ENCODE assay signal across 14 cellular contexts in the genomic region with DNA sequence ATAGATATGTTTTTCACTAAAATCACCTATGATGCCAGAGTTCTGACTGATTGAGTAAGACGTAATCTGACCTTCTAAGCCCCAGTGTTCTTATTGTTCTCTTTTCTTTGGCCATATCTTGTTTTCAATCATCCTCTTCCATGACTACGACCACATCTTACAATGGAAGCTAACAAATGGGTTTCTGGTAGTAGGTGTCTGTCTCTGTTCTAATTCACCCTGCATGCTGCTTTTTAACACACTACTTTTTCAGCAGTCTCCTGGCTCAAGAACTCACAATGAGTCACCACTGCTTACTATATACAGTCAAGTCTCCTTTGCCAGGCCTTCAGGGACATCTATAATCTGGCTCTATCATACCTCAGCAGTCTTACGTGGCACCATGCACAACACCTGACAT.
"Had no signal": no experiment of that assay in that cellular context is flagged by ENCODE, and none has a peak within 500 bp of the region (broad histone marks: within the 10 kb centered on the region; RNA-seq: fewer than 3 reads in every experiment).

No MANE protein-coding gene starts in this region.

- H3K4me3 Mint-ChIP-seq: activated B cell treated with CpG ODN at 0.5 μM for 24 hours; activated CD4-positive, alpha-beta T cell treated with anti-CD3 and anti-CD28 coated beads, Interleukin-2, amount 10 ng/mL, durations not matched to agents 24 days and 14 days; activated naive CD8-positive, alpha-beta T cell treated with anti-CD3 and anti-CD28 coated beads, Interleukin-2, amount 50 U/mL, for 24 hours; naive thymus-derived CD4-positive, alpha-beta T cell had no signal

- H3K27ac Mint-ChIP-seq: activated B cell treated with CpG ODN at 0.5 μM for 24 hours; activated CD4-positive, alpha-beta T cell treated with anti-CD3 and anti-CD28 coated beads, Interleukin-2, amount 10 ng/mL, durations not matched to agents 24 days and 14 days; activated naive CD8-positive, alpha-beta T cell treated with anti-CD3 and anti-CD28 coated beads, Interleukin-2, amount 50 U/mL, for 24 hours; naive thymus-derived CD4-positive, alpha-beta T cell had no signal

- H3K27me3 Mint-ChIP-seq: activated B cell treated with CpG ODN at 0.5 μM for 24 hours; activated CD4-positive, alpha-beta T cell treated with anti-CD3 and anti-CD28 coated beads, Interleukin-2, amount 10 ng/mL, durations not matched to agents 24 days and 14 days; activated naive CD8-positive, alpha-beta T cell treated with anti-CD3 and anti-CD28 coated beads, Interleukin-2, amount 50 U/mL, for 24 hours; naive thymus-derived CD4-positive, alpha-beta T cell had no signal

- ATAC-seq: activated naive CD8-positive, alpha-beta T cell treated with anti-CD3 and anti-CD28 coated beads, Interleukin-2, amount 50 U/mL, for 24 hours; heart left ventricle; left colon; naive thymus-derived CD4-positive, alpha-beta T cell had no signal

- H3K4me1 Mint-ChIP-seq: activated B cell treated with CpG ODN at 0.5 μM for 24 hours; activated CD4-positive, alpha-beta T cell treated with anti-CD3 and anti-CD28 coated beads, Interleukin-2, amount 10 ng/mL, durations not matched to agents 24 days and 14 days had no signal

- H3K27me3 ChIP-seq: ascending aorta, colonic mucosa, stomach had no signal

- H3K36me3 Mint-ChIP-seq: naive thymus-derived CD4-positive, alpha-beta T cell had no signal

- H3K9me3 ChIP-seq: ascending aorta, colonic mucosa, heart left ventricle, stomach had no signal

- H3K4me1 ChIP-seq: ascending aorta, colonic mucosa, heart left ventricle, stomach had no signal

- H3K9me3 Mint-ChIP-seq: activated B cell treated with CpG ODN at 0.5 μM for 24 hours; activated CD4-positive, alpha-beta T cell treated with anti-CD3 and anti-CD28 coated beads, Interleukin-2, amount 10 ng/mL, durations not matched to agents 24 days and 14 days; activated naive CD8-positive, alpha-beta T cell treated with anti-CD3 and anti-CD28 coated beads, Interleukin-2, amount 50 U/mL, for 24 hours had no signal

- H3K27ac ChIP-seq: ascending aorta, colonic mucosa, heart left ventricle, skin epidermis, stomach had no signal

- H3K4me3 ChIP-seq: ascending aorta, colonic mucosa, heart left ventricle, lung, skin epidermis, stomach had no signal

- DNase-seq: activated B cell treated with CpG ODN at 0.5 μM for 24 hours; activated CD4-positive, alpha-beta T cell treated with anti-CD3 and anti-CD28 coated beads, Interleukin-2, amount 10 ng/mL, durations not matched to agents 24 days and 14 days; activated CD8-positive, alpha-beta memory T cell treated with anti-CD3 and anti-CD28 coated beads for 24 hours; activated naive CD4-positive, alpha-beta T cell treated with Interleukin-2 at 50 U/mL for 16 hours; activated naive CD8-positive, alpha-beta T cell treated with anti-CD3 and anti-CD28 coated beads, Interleukin-2, amount 50 U/mL, for 24 hours; colonic mucosa; foreskin melanocyte; heart left ventricle; left colon; naive thymus-derived CD4-positive, alpha-beta T cell; stomach had no signal

- H3K36me3 ChIP-seq: ascending aorta, colonic mucosa, heart left ventricle, stomach had no signal
